ENCODE assay signal across 16 cellular contexts in the genomic region with DNA sequence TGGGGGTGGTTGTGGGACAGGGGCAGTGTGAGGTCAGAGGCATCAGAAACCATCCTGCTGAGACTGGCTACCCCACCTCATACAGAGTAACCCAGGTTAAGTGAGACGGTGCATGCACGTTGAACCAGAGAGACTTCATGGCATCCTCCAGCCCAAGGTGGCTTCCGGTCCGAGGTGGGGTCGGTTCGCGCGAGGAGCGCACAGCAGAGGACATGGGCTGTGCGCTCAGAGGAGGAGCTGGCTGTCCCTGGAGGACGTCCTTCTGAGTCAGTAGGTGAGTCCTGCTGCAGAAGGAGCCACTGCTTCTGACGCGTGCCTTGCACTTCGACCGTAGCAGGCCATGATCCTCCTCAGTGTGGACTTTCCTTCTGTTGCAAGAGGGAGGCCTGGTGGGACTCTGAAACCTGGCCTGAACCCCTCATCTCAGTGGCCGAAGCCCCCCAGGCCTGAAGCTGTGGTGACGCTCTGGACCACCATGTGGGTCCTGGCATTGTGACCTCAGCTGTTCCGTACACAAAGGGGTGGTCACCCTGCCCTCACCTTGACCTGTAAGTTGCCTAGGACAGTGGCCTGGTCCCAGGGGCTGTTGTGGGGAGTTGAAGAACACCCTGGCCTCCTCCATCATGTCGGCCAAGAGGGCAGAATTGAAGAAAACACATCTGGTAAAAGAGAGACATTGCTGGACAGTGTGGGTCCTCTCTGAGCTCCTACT. TPM values are rescaled to one million over a fixed set of nuclear protein-coding genes. Genes with fewer than 3 reads are reported as not detected.
DNase-seq lines count a peak whose midpoint lies in the region; ATAC-seq, FAIRE-seq and TF ChIP-seq lines count a peak whose summit lies in the region.
"Had no signal": no experiment of that assay in that cellular context is flagged by ENCODE, and none has a peak within 500 bp of the region (broad histone marks: within the 10 kb centered on the region; RNA-seq: fewer than 3 reads in every experiment).

TSS of gene TEX35 (plus strand) at position 544 of the 712 bp plus-strand sequence. CDS start at position 624, 80 bp downstream.

- H3K14ac ChIP-seq in IMR-90 (replicated peaks; ENCODE audit: low read depth, low read length), result no peak within 1 kb of the TSS

- H2BK120ac ChIP-seq in IMR-90 (ENCODE audit: low read depth, low read length), result no peak within 1 kb of the TSS

- no peak within 1 kb of the TSS for H3K27ac ChIP-seq in IMR-90 (ENCODE audit: insufficient read depth, low read length)
- no peak within 1 kb of the TSS for H3K27ac ChIP-seq in K562 (ENCODE audit: extremely low read depth, low read depth, low read length)
- H3K27ac ChIP-seq in spleen, result no peak within 1 kb of the TSS
- no peak within 1 kb of the TSS for H3K27ac ChIP-seq in pancreas
- H3K27ac ChIP-seq: SJCRH30 had no signal

- H3K36me3 ChIP-seq in IMR-90 (ENCODE audit: control insufficient read depth, insufficient read depth, low read length) (no peaks in the 10 kb centered on the region), K562 (ENCODE audit: control insufficient read depth, insufficient read depth, low read length) (no peaks in the 10 kb centered on the region), spleen (no peaks in the 10 kb centered on the region), pancreas (no peaks in the 10 kb centered on the region)
- H3K36me3 ChIP-seq: SJCRH30 had no signal

- H3K4me3 ChIP-seq in IMR-90 (ENCODE audit: insufficient read depth, low read depth, low read length), result no peak within 1 kb of the TSS
- H3K4me3 ChIP-seq in K562, result no peak within 1 kb of the TSS
- H3K4me3 ChIP-seq in spleen, result no peak within 1 kb of the TSS
- no peak within 1 kb of the TSS for H3K4me3 ChIP-seq in pancreas
- H3K4me3 ChIP-seq: SJCRH30 had no signal

- CTCF ChIA-PET in IMR-90 (lab: Yijun Ruan, JAX), result interaction anchor here (1.0 kb wide), 1 partner anchor 12 kb away, joined by 4 read pairs; no protein-coding TSS in a partner anchor
- CTCF ChIA-PET in K562 (lab: Yijun Ruan, JAX; ENCODE audit: low intra/inter-chr PET ratio), result no interaction called here

- H3K79me2 ChIP-seq in K562 (ENCODE audit: control insufficient read depth, insufficient read depth, low read length), result no peaks in the 10 kb centered on the region

- no peak within 1 kb of the TSS for H4K91ac ChIP-seq in IMR-90 (ENCODE audit: insufficient read depth, low read depth, low read length)

- H2AK9ac ChIP-seq in IMR-90 (replicated peaks; ENCODE audit: low read depth, low read length, poor library complexity), result peak within 1 kb of the TSS; percentile 34

- no peaks in the 10 kb centered on the region for H3K27me3 Mint-ChIP-seq in neural crest cell (ENCODE audit: low read depth)

- no peaks in the 10 kb centered on the region for H3K9me3 ChIP-seq in IMR-90 (ENCODE audit: control insufficient read depth, insufficient read depth, low read length)
- H3K9me3 ChIP-seq in K562 (replicated peaks; ENCODE audit: control insufficient read depth, insufficient read depth, low read depth, low read length), result no peaks in the 10 kb centered on the region
- no peaks in the 10 kb centered on the region for H3K9me3 ChIP-seq in spleen
- no peaks in the 10 kb centered on the region for H3K9me3 ChIP-seq in pancreas
- H3K9me3 ChIP-seq: SJCRH30 had no signal

- WGBS in IMR-90 (ENCODE audit: extremely low coverage in 2 of 2, insufficient read length in 1 of 2), 2 experiments, result 94% methylated on average over 13 of the region's 19 CpGs; no CpG with 5 or more reads in 1 of the 2 experiments
- WGBS in K562 (ENCODE audit: insufficient coverage, low coverage, missing lambda C conversion rate), result 15% methylated on average over 18 of the region's 19 CpGs
- WGBS in spleen, 5 donors, result 87 to 94% (median 94%) methylated on average over 12 to 19 of the region's 19 CpGs
- WGBS in pancreas, 2 donors, result 90 to 93% methylated on average over 19 of the region's 19 CpGs

- POLR2A ChIA-PET in IMR-90 (lab: Charles Lee; ENCODE audit: unreplicated experiment), result no interaction called here
- POLR2A ChIA-PET in K562 (lab: Yijun Ruan, JAX), result interaction anchor here (0.6 to 1.0 kb wide), 2 partner anchors 12 to 30 kb away, joined by 3 read pairs; no protein-coding TSS in a partner anchor

- H2AFZ ChIP-seq in IMR-90 (replicated peaks; ENCODE audit: low read length, poor library complexity), result peak within 1 kb of the TSS; percentile 67
- peak within 1 kb of the TSS; percentile 6; the same call in 1 of the 2 replicates for H2AFZ ChIP-seq in K562 (ENCODE audit: low read depth, low read length)

- dilution Hi-C loops in IMR-90 (cut with HindIII; ENCODE audit: low sequenced_read_pairs, unreplicated experiment), result no loop called here

- H2AK5ac ChIP-seq in IMR-90 (ENCODE audit: low read depth, low read length), result no peak within 1 kb of the TSS

- no peaks in the 10 kb centered on the region; the same call in 1 of the 2 replicates for H3K4me1 ChIP-seq in IMR-90 (ENCODE audit: control insufficient read depth, insufficient read depth, low read length)
- H3K4me1 ChIP-seq in K562 (replicated peaks in 1 of 2; ENCODE audit: control insufficient read depth in 2 of 2, insufficient read depth in 2 of 2, low read length in 2 of 2), result no peaks in the 10 kb centered on the region
- H3K4me1 ChIP-seq in spleen, result no peaks in the 10 kb centered on the region
- no peaks in the 10 kb centered on the region for H3K4me1 ChIP-seq in pancreas
- H3K4me1 ChIP-seq: SJCRH30 had no signal

- FAIRE-seq in K562 (lab: Jason Lieb, UNC), result no peak
- FAIRE-seq in pancreas (lab: Jason Lieb, UNC), result no peak

- H2BK20ac ChIP-seq in IMR-90 (ENCODE audit: low read depth, low read length), result no peak within 1 kb of the TSS; the same call in 1 of the 2 replicates

- no peak within 1 kb of the TSS for H2BK5ac ChIP-seq in IMR-90 (ENCODE audit: low read depth, low read length, poor library complexity, severe bottlenecking)

- DNase-seq in IMR-90 (no peak), K562 (ENCODE audit: extremely low read depth in 1 of 4, low spot score in 3 of 4) (no peak), neural crest cell (ENCODE audit: low read depth, low spot score) (no peak), spleen (peak; percentile 60), pancreas (no peak)
- DNase-seq: DND-41, NCI-H1092 treated with DMSO at 0.1 percent for 48 hours, NCI-H146, NCI-H2029 treated with DMSO at 0.1 percent for 48 hours, NCI-H510A treated with DMSO at 0.1 percent for 48 hours, NCI-H774, RPMI8226 had no signal

- no peak within 1 kb of the TSS for H3K18ac ChIP-seq in IMR-90 (ENCODE audit: low read depth, low read length)

- H3K4me3 Mint-ChIP-seq in neural crest cell, result no peak within 1 kb of the TSS

- H3K27me3 ChIP-seq in IMR-90 (ENCODE audit: control insufficient read depth, insufficient read depth, low read length) (peaks cover 3% of the 10 kb centered on the region), K562 (ENCODE audit: control insufficient read depth in 2 of 2, insufficient read depth in 2 of 2, low read length in 2 of 2) (peaks cover 0 to 16% of the 10 kb centered on the region in 2 experiments; a peak in 2 of 5 replicates), spleen (replicated peaks in 1 of 7) (no peaks in the 10 kb centered on the region), pancreas (no peaks in the 10 kb centered on the region)
- H3K27me3 ChIP-seq: SJCRH30 had no signal

- TF ChIP-seq POLR2A in IMR-90 (IDR thresholded peaks at IDR 0.05; ENCODE audit: low read depth, low read length) (no peak), K562 (conservative IDR thresholded peaks at IDR 0.05) (no peak), spleen (IDR thresholded peaks at IDR 0.05) (no peak)

- in situ Hi-C loops in IMR-90 (cut with MboI; ENCODE audit: low sequenced_read_pairs), result no loop called here
- in situ Hi-C loops in K562 (cut with MboI), result loop anchor here (5.0 kb wide), 1 partner anchor 200 kb away; no protein-coding TSS in a partner anchor

- no peaks in the 10 kb centered on the region for H3K79me1 ChIP-seq in IMR-90 (ENCODE audit: low read depth in 1 of 2, low read length in 2 of 2)

- BruUV-seq in IMR-90 (replicated peaks; lab: Mats Ljungman, UMichigan) (no TSS peak), K562 (replicated peaks; lab: Mats Ljungman, UMichigan) (no TSS peak)

- H3K4me1 Mint-ChIP-seq in neural crest cell, result no peaks in the 10 kb centered on the region

- H3K9me1 ChIP-seq in IMR-90 (ENCODE audit: insufficient read depth, low read length), result no peaks in the 10 kb centered on the region; the same call in 1 of the 2 replicates
- H3K9me1 ChIP-seq in K562 (ENCODE audit: control insufficient read depth, insufficient read depth, low read length), result no peaks in the 10 kb centered on the region

- H3K56ac ChIP-seq in IMR-90 (ENCODE audit: extremely low read depth, insufficient read depth, low read length), result no peak within 1 kb of the TSS; the same call in 1 of the 2 replicates

- no peaks in the 10 kb centered on the region for H3K9me3 Mint-ChIP-seq in neural crest cell

- ATAC-seq in IMR-90 (ENCODE audit: low read depth), result no peak
- ATAC-seq in K562, result no peak
- ATAC-seq in HG03457 (IDR thresholded peaks at IDR 0.05; ENCODE audit: unreplicated experiment), result no peak
- ATAC-seq in pancreas, result no peak
- ATAC-seq in GM19328 (IDR thresholded peaks at IDR 0.05; ENCODE audit: unreplicated experiment), result no peak

- no peak within 1 kb of the TSS for H4K5ac ChIP-seq in IMR-90 (ENCODE audit: low read depth, low read length)

- intact Hi-C loops in IMR-90 (cut with micrococcal nuclease), result no loop called here
- intact Hi-C loops in K562 (cut with micrococcal nuclease), result no loop called here
- intact Hi-C loops in spleen (cut with DNase I; ENCODE audit: low total_unique reads), result no loop called here
- intact Hi-C loops in pancreas (cut with DNase I), result no loop called here

- no peak within 1 kb of the TSS for H3K9ac ChIP-seq in IMR-90 (ENCODE audit: low read depth, low read length)
- H3K9ac ChIP-seq in K562 (ENCODE audit: insufficient read depth in 1 of 2, low read depth in 2 of 2, low read length in 2 of 2), result no peak within 1 kb of the TSS

- no peak within 1 kb of the TSS; the same call in 2 of the 3 replicates for H2BK15ac ChIP-seq in IMR-90 (ENCODE audit: low read depth, low read length)

- no peaks in the 10 kb centered on the region for H3K36me3 Mint-ChIP-seq in neural crest cell (ENCODE audit: low read depth)

- H3K4me2 ChIP-seq in IMR-90 (ENCODE audit: low read depth, low read length) (no peak within 1 kb of the TSS), K562 (ENCODE audit: insufficient read depth, low read length) (no peak within 1 kb of the TSS)

- 0 out of 4 replicates have a peak within 1 kb of the TSS, but pooled peaks of 1 of the 2 experiments have one; percentile 19 for H4K8ac ChIP-seq in IMR-90 (ENCODE audit: low read depth in 2 of 2, low read length in 2 of 2)

- TF ChIP-seq EP300 in K562 (IDR thresholded peaks at IDR 0.05; ENCODE audit: low read length), result no peak

- peak within 1 kb of the TSS; percentile 19 for H3K27ac Mint-ChIP-seq in neural crest cell (ENCODE audit: unreplicated experiment)

- TF ChIP-seq CTCF in IMR-90 (conservative IDR thresholded peaks at IDR 0.05; ENCODE audit: low read depth, low read length), result no peak
- TF ChIP-seq CTCF in K562 (IDR thresholded peaks at IDR 0.05 in 2 of 3, conservative IDR thresholded peaks at IDR 0.05 in 1 of 3; ENCODE audit: insufficient read depth in 2 of 3, low read depth in 1 of 3, low read length in 3 of 3), result no peak
- TF ChIP-seq CTCF in neural crest cell (conservative IDR thresholded peaks at IDR 0.05), result no peak
- TF ChIP-seq CTCF in spleen (IDR thresholded peaks at IDR 0.05 in 8 of 11, conservative IDR thresholded peaks at IDR 0.05 in 3 of 11), result no peak
- no peak for TF ChIP-seq CTCF in pancreas (IDR thresholded peaks at IDR 0.05)

- H3K4ac ChIP-seq in IMR-90 (ENCODE audit: low read depth, low read length), result no peak within 1 kb of the TSS

- TF ChIP-seq RAD21 in IMR-90 (IDR thresholded peaks at IDR 0.05; ENCODE audit: low read length) (no peak), K562 (CRISPR knock-in tag; conservative IDR thresholded peaks at IDR 0.05 in 1 of 2, IDR thresholded peaks at IDR 0.05 in 1 of 2) (no peak)

- H3K23ac ChIP-seq in IMR-90 (ENCODE audit: low read depth, low read length), result no peak within 1 kb of the TSS

- no peaks in the 10 kb centered on the region for H4K20me1 ChIP-seq in IMR-90 (ENCODE audit: insufficient read depth, low read length)
- no peaks in the 10 kb centered on the region for H4K20me1 ChIP-seq in K562 (replicated peaks; ENCODE audit: control insufficient read depth, insufficient read depth, low read length)

RNA-seq across cellular contexts. Expression of gene TEX35, which starts in this region (rescaled TPM):
- total RNA-seq in IMR-90 (2012; rRNA removed) (not detected in 2 replicates), K562 (2014; rRNA removed) (not detected in 2 replicates), K562 (2014; rRNA removed; fragmentation: Illumina TruSeq; extraction: Trizol) (not detected in 2 replicates), K562 (2015; rRNA removed; fragmentation: Illumina TruSeq; extraction: Trizol) (not detected in 2 replicates), K562 (2021) (not detected in 2 replicates), neural crest cell (not detected in 2 replicates), spleen (not detected), pancreas (not detected)
- polyA plus RNA-seq in IMR-90 (2012; rRNA removed) (0.05 TPM in 1 of 2 replicates, not detected in the other), K562 (2011; rRNA removed) (not detected in 2 replicates), K562 (2014; fragmentation: Illumina TruSeq; extraction: Trizol) (not detected in 2 replicates), K562 (2014; fragmentation: Nextera tagmentation; extraction: Ambion mirVana) (not detected), K562 (2014; rRNA removed) (not detected in 2 replicates), spleen (under 1 TPM; 0.09 to 0.20 (median 0.10) TPM), pancreas (not detected)
- 0.04 TPM in 1 of 2 replicates, not detected in the other for polyA plus RNA-seq in IMR-90 (2012; cell fraction: cytosol; rRNA removed)
- 0.11 and 0.16 TPM in 2 replicates for polyA plus RNA-seq in IMR-90 (2012; cell fraction: nucleus; rRNA removed; ENCODE audit: low replicate concordance)
- not detected in 2 replicates for total RNA-seq in K562 (2011; cell fraction: chromatin; rRNA removed; ENCODE audit: low replicate concordance)
- not detected in 2 replicates for total RNA-seq in K562 (2011; cell fraction: nucleolus; rRNA removed)
- not detected in 2 replicates for total RNA-seq in K562 (2011; cell fraction: nucleoplasm; rRNA removed)
- polyA plus RNA-seq in K562 (2011; cell fraction: cytosol; rRNA removed), result not detected in 2 replicates
- not detected in 2 replicates for polyA plus RNA-seq in K562 (2011; cell fraction: nucleus; rRNA removed)
- polyA plus RNA-seq in K562 (2012), result not detected in 2 replicates
- not detected in 2 replicates for polyA minus RNA-seq in K562 (2011; rRNA and poly(A)+ RNA removed)
- not detected in 2 replicates for polyA minus RNA-seq in K562 (2011; cell fraction: cytosol; rRNA and poly(A)+ RNA removed)
- not detected in 2 replicates for polyA minus RNA-seq in K562 (2011; cell fraction: nucleus; rRNA and poly(A)+ RNA removed)
- total RNA-seq: G401, SJCRH30 had no signal

Comparison
In these comparisons a context has a peak if more than half of its experiments do, and no peak if none do; other contexts are left out.
1. Peak in DNase-seq in spleen; RNA of the gene not detected or under 1 TPM.